23 cellular contexts compared by ENCODE assay signal in genomic region chr1:90708236-90708786, GRCh38. TPM values are rescaled to one million over a fixed set of nuclear protein-coding genes. Genes with fewer than 3 reads are reported as not detected.
DNase-seq lines count a peak whose midpoint lies in the region; ATAC-seq and TF ChIP-seq lines count a peak whose summit lies in the region.
"Had no signal": no experiment of that assay in that cellular context is flagged by ENCODE, and none has a peak within 500 bp of the region (broad histone marks: within the 10 kb centered on the region; RNA-seq: fewer than 3 reads in every experiment).

No MANE protein-coding gene starts in this region.

- intact Hi-C loops in esophagus muscularis mucosa (cut with DNase I), result no loop called here

- H3K27me3 ChIP-seq in esophagus muscularis mucosa (peaks cover 0 to 100% (median 84%) of the 10 kb centered on the region in 4 donors), WERI-Rb-1 (ENCODE audit: insufficient read depth, low read depth, severe bottlenecking) (peaks cover 44% of the 10 kb centered on the region)

- H3K36me3 ChIP-seq in esophagus muscularis mucosa (no peaks in the 10 kb centered on the region), WERI-Rb-1 (no peaks in the 10 kb centered on the region)
- H3K36me3 ChIP-seq: HAP-1 had no signal

- no peak for TF ChIP-seq POLR2A in esophagus muscularis mucosa (IDR thresholded peaks at IDR 0.05; ENCODE audit: low read depth)

- no peak overlapping the region for H3K27ac ChIP-seq in esophagus muscularis mucosa (replicated peaks in 1 of 4)
- no peak overlapping the region for H3K27ac ChIP-seq in WERI-Rb-1
- H3K27ac ChIP-seq: 22Rv1, GM23248, RWPE1 had no signal

- WGBS in esophagus muscularis mucosa, result 4% methylated on average over 6 of the region's 6 CpGs

- H3K4me1 ChIP-seq in esophagus muscularis mucosa, result peaks cover 14 to 34% (median 28%) of the 10 kb centered on the region in 4 donors

- TF ChIP-seq EP300 in esophagus muscularis mucosa (IDR thresholded peaks at IDR 0.05), result no peak

- TF ChIP-seq CTCF in esophagus muscularis mucosa (IDR thresholded peaks at IDR 0.05) (no peak), WERI-Rb-1 (IDR thresholded peaks at IDR 0.05; ENCODE audit: low read depth, low read length) (no peak)

- no peak for ATAC-seq in HG02642 (IDR thresholded peaks at IDR 0.05; ENCODE audit: poor library complexity, unreplicated experiment)
- ATAC-seq: Panc1 had no signal

- peak; percentile 50 for DNase-seq in DMS 273 (lab: John Stamatoyannopoulos, UW; ENCODE audit: unreplicated experiment)
- no peak for DNase-seq in DMS 273 treated with DMSO at 0.1 percent for 48 hours (lab: John Stamatoyannopoulos, UW)
- DNase-seq in NCI-H1105 (lab: John Stamatoyannopoulos, UW), result peak; percentile 8
- peak; percentile 62 for DNase-seq in esophagus muscularis mucosa (ENCODE audit: extremely low spot score)
- DNase-seq in stimulated activated CD4-positive, alpha-beta T cell treated with anti-CD3 and anti-CD28 coated beads, Interleukin-15, amount 100 ng/mL, for 24 hours, result no peak
- DNase-seq in WERI-Rb-1, result no peak
- DNase-seq: DMS79, EL, GM23248, HFFc6, KBM-7, MV-4-11, NCI-H2029, NCI-H446, NCI-H524 treated with DMSO at 0.1 percent for 48 hours, SHP77 had no signal

- H3K4me3 ChIP-seq in esophagus muscularis mucosa (no peak overlapping the region), WERI-Rb-1 (ENCODE audit: low read depth, low read length) (no peak overlapping the region)
- H3K4me3 ChIP-seq: GM23248, HAP-1 had no signal

- H3K9me3 ChIP-seq in esophagus muscularis mucosa, result no peaks in the 10 kb centered on the region
- no peaks in the 10 kb centered on the region for H3K9me3 ChIP-seq in WERI-Rb-1 (ENCODE audit: severe bottlenecking)
- H3K9me3 ChIP-seq: HAP-1 had no signal

RNA-seq across cellular contexts. Expression of gene BARHL2, which starts 8.8 kb away (rescaled TPM):
- total RNA-seq in esophagus muscularis mucosa, result not detected
- total RNA-seq: GM23248, HFFc6, LHCN-M2, MCF 10A had no signal

Comparison
In these comparisons a context has a peak if more than half of its experiments do, and no peak if none do; other contexts are left out.
1. DNase-seq: peak in DMS 273 (single experiment), NCI-H1105 (single experiment) and esophagus muscularis mucosa (single experiment); none in DMS 273 treated with DMSO at 0.1 percent for 48 hours (single experiment), stimulated activated CD4-positive, alpha-beta T cell treated with anti-CD3 and anti-CD28 coated beads, Interleukin-15, amount 100 ng/mL, for 24 hours (single experiment) and WERI-Rb-1 (single experiment).